In genomic region chr13:26679411-26679810, GRCh38 we compare ENCODE assay signal across 14 cellular contexts.
A peak's percentile ranks its signal among the peaks of the same experiment; 100 is the strongest.
DNase-seq lines count a peak whose midpoint lies in the region; ATAC-seq, FAIRE-seq and TF ChIP-seq lines count a peak whose summit lies in the region.
"Had no signal": no experiment of that assay in that cellular context is flagged by ENCODE, and none has a peak within 500 bp of the region (broad histone marks: within the 10 kb centered on the region; RNA-seq: fewer than 3 reads in every experiment).

No MANE protein-coding gene starts in this region.

- TF ChIP-seq POLR2A in H54 (IDR thresholded peaks at IDR 0.05; ENCODE audit: low read depth, low read length) = no peak

- no peaks in the 10 kb centered on the region for H3K79me2 ChIP-seq in astrocyte (ENCODE audit: insufficient read depth, low read length)

- H3K4me1 ChIP-seq in astrocyte (ENCODE audit: insufficient read depth, low read length) = peaks cover 6% of the 10 kb centered on the region

- H3K9me3 ChIP-seq in astrocyte (ENCODE audit: insufficient read depth, low read depth, low read length) = no peaks in the 10 kb centered on the region

- TF ChIP-seq CTCF in astrocyte (IDR thresholded peaks at IDR 0.05; ENCODE audit: insufficient read depth, low read depth, low read length) = no peak
- TF ChIP-seq CTCF in fibroblast of pulmonary artery (IDR thresholded peaks at IDR 0.05; ENCODE audit: low read length, missing control alignments) = no peak
- TF ChIP-seq CTCF in retinal pigment epithelial cell (conservative IDR thresholded peaks at IDR 0.05; ENCODE audit: low read depth, low read length) = no peak

- no peak for DNase-seq in H54 (ENCODE audit: insufficient read length, low spot score)
- DNase-seq in astrocyte (ENCODE audit: low read depth) = peak; percentile 8
- peak; percentile 56 for DNase-seq in fibroblast of pulmonary artery (ENCODE audit: low read depth)
- DNase-seq in retinal pigment epithelial cell (ENCODE audit: low read depth) = peak; percentile 66
- DNase-seq in middle frontal gyrus (ENCODE audit: extremely low spot score, low spot score) = no peak
- no peak for DNase-seq in GM19240 (ENCODE audit: insufficient read length, low spot score)
- DNase-seq: activated CD8-positive, alpha-beta T cell treated with anti-CD3 and anti-CD28 coated beads, Interleukin-2, amount 10 ng/mL, durations not matched to agents 7 days and 5 days; activated naive CD4-positive, alpha-beta T cell treated with anti-CD3 and anti-CD28 coated beads, Interleukin-2, amount 10 ng/mL, durations not matched to agents 7 days and 5 days; COR-L47; effector CD4-positive, alpha-beta T cell; NCI-H1092; NCI-H446 had no signal

- ATAC-seq in HG02759 (IDR thresholded peaks at IDR 0.05; ENCODE audit: unreplicated experiment) = no peak
- ATAC-seq in HG02884 (IDR thresholded peaks at IDR 0.05; ENCODE audit: unreplicated experiment) = no peak
- ATAC-seq: activated CD8-positive, alpha-beta T cell treated with anti-CD3 and anti-CD28 coated beads, Interleukin-2, amount 10 ng/mL, durations not matched to agents 7 days and 5 days had no signal

- H3K9me3 Mint-ChIP-seq in astrocyte (ENCODE audit: unreplicated experiment) = no peaks in the 10 kb centered on the region
- H3K9me3 Mint-ChIP-seq: activated naive CD4-positive, alpha-beta T cell treated with anti-CD3 and anti-CD28 coated beads, Interleukin-2, amount 10 ng/mL, durations not matched to agents 7 days and 5 days had no signal

- H3K27me3 Mint-ChIP-seq in astrocyte (ENCODE audit: low read depth, unreplicated experiment) = no peaks in the 10 kb centered on the region

- H3K36me3 Mint-ChIP-seq in astrocyte (ENCODE audit: low read depth, unreplicated experiment) = peaks cover 12% of the 10 kb centered on the region
- H3K36me3 Mint-ChIP-seq: activated naive CD4-positive, alpha-beta T cell treated with anti-CD3 and anti-CD28 coated beads, Interleukin-2, amount 10 ng/mL, durations not matched to agents 7 days and 5 days had no signal

- H3K9ac ChIP-seq in astrocyte (ENCODE audit: low read length) = no peak overlapping the region

- peak overlapping the region; percentile 53 for H3K27ac ChIP-seq in astrocyte (ENCODE audit: low read depth, low read length)

- no peaks in the 10 kb centered on the region for H3K27me3 ChIP-seq in astrocyte (ENCODE audit: insufficient read depth, low read length)

- peak overlapping the region; percentile 94 for H3K27ac Mint-ChIP-seq in astrocyte (ENCODE audit: unreplicated experiment)
- H3K27ac Mint-ChIP-seq: activated CD8-positive, alpha-beta T cell treated with anti-CD3 and anti-CD28 coated beads, Interleukin-2, amount 10 ng/mL, durations not matched to agents 7 days and 5 days; activated naive CD4-positive, alpha-beta T cell treated with anti-CD3 and anti-CD28 coated beads, Interleukin-2, amount 10 ng/mL, durations not matched to agents 7 days and 5 days had no signal

- H3K36me3 ChIP-seq in astrocyte (ENCODE audit: insufficient read depth, low read length) = peaks cover 5% of the 10 kb centered on the region

- H3K4me1 Mint-ChIP-seq in astrocyte (ENCODE audit: low read depth, unreplicated experiment) = peaks cover 17% of the 10 kb centered on the region
- H3K4me1 Mint-ChIP-seq: activated naive CD4-positive, alpha-beta T cell treated with anti-CD3 and anti-CD28 coated beads, Interleukin-2, amount 10 ng/mL, durations not matched to agents 7 days and 5 days had no signal

- H4K20me1 ChIP-seq in astrocyte (ENCODE audit: insufficient read depth, low read length) = no peaks in the 10 kb centered on the region

- FAIRE-seq in H54 (lab: Jason Lieb, UNC) = peak; percentile 74
- FAIRE-seq in astrocyte (lab: Jason Lieb, UNC) = no peak

- H3K4me3 Mint-ChIP-seq in astrocyte (ENCODE audit: unreplicated experiment) = no peak overlapping the region
- H3K4me3 Mint-ChIP-seq: activated CD8-positive, alpha-beta T cell treated with anti-CD3 and anti-CD28 coated beads, Interleukin-2, amount 10 ng/mL, durations not matched to agents 7 days and 5 days; activated naive CD4-positive, alpha-beta T cell treated with anti-CD3 and anti-CD28 coated beads, Interleukin-2, amount 10 ng/mL, durations not matched to agents 7 days and 5 days had no signal

- H3K4me3 ChIP-seq in astrocyte (ENCODE audit: insufficient read depth, low read depth, low read length) (no peak overlapping the region), fibroblast of pulmonary artery (replicated peaks; ENCODE audit: low read depth, low read length) (no peak overlapping the region), retinal pigment epithelial cell (ENCODE audit: low read length) (no peak overlapping the region)

- no peak overlapping the region for H2AFZ ChIP-seq in astrocyte (ENCODE audit: low read depth, low read length)

- H3K4me2 ChIP-seq in astrocyte (ENCODE audit: low read length) = peak overlapping the region; percentile 65

Comparison
In these comparisons a context has a peak if more than half of its experiments do, and no peak if none do; other contexts are left out.
1. DNase-seq: peak in astrocyte (single experiment), fibroblast of pulmonary artery (single experiment) and retinal pigment epithelial cell (single experiment); none in H54 (single experiment), middle frontal gyrus (single experiment) and GM19240 (single experiment).